34 cellular contexts compared by ENCODE assay signal in genomic region chr5:130270786-130271185, GRCh38.
"Had no signal": no experiment of that assay in that cellular context is flagged by ENCODE, and none has a peak within 500 bp of the region (broad histone marks: within the 10 kb centered on the region; RNA-seq: fewer than 3 reads in every experiment).

No MANE protein-coding gene starts in this region.

- H3K36me3 Mint-ChIP-seq: activated CD8-positive, alpha-beta memory T cell treated with anti-CD3 and anti-CD28 coated beads, Interleukin-2, amount 10 ng/mL, durations not matched to agents 7 days and 5 days; activated naive CD8-positive, alpha-beta T cell treated with anti-CD3 and anti-CD28 coated beads for 36 hours had no signal

- H3K27ac Mint-ChIP-seq: activated CD4-positive, alpha-beta memory T cell treated with anti-CD3 and anti-CD28 coated beads, Interleukin-2, amount 10 ng/mL, durations not matched to agents 7 days and 5 days; activated CD8-positive, alpha-beta memory T cell treated with anti-CD3 and anti-CD28 coated beads, Interleukin-2, amount 10 ng/mL, durations not matched to agents 7 days and 5 days; activated naive CD8-positive, alpha-beta T cell treated with anti-CD3 and anti-CD28 coated beads for 36 hours; activated T-helper 17 cell treated with anti-CD3 and anti-CD28 coated beads, Interleukin-2, amount 50 U/mL, for 72 hours had no signal

- ATAC-seq: activated CD8-positive, alpha-beta memory T cell treated with anti-CD3 and anti-CD28 coated beads, Interleukin-2, amount 10 ng/mL, durations not matched to agents 7 days and 5 days; activated T-helper 17 cell treated with anti-CD3 and anti-CD28 coated beads, Interleukin-2, amount 50 U/mL, for 72 hours; K562 had no signal

- H3K4me3 ChIP-seq: cardiac muscle cell, K562, MG63 had no signal

- H3K4me1 Mint-ChIP-seq: activated CD4-positive, alpha-beta memory T cell treated with anti-CD3 and anti-CD28 coated beads, Interleukin-2, amount 10 ng/mL, durations not matched to agents 7 days and 5 days; activated CD8-positive, alpha-beta memory T cell treated with anti-CD3 and anti-CD28 coated beads, Interleukin-2, amount 10 ng/mL, durations not matched to agents 7 days and 5 days; activated naive CD8-positive, alpha-beta T cell treated with anti-CD3 and anti-CD28 coated beads for 36 hours; activated T-helper 17 cell treated with anti-CD3 and anti-CD28 coated beads, Interleukin-2, amount 50 U/mL, for 72 hours; central memory CD8-positive, alpha-beta T cell had no signal

- H3K9me3 Mint-ChIP-seq: activated CD4-positive, alpha-beta memory T cell treated with anti-CD3 and anti-CD28 coated beads, Interleukin-2, amount 10 ng/mL, durations not matched to agents 7 days and 5 days; activated naive CD8-positive, alpha-beta T cell treated with anti-CD3 and anti-CD28 coated beads for 36 hours; activated T-helper 17 cell treated with anti-CD3 and anti-CD28 coated beads, Interleukin-2, amount 50 U/mL, for 72 hours; central memory CD8-positive, alpha-beta T cell had no signal

- DNase-seq: activated CD4-positive, alpha-beta memory T cell treated with anti-CD3 and anti-CD28 coated beads, Interleukin-2, amount 10 ng/mL, durations not matched to agents 7 days and 5 days; activated CD4-positive, alpha-beta T cell treated with anti-CD3 and anti-CD28 coated beads for 1 hour; activated CD4-positive, alpha-beta T cell treated with anti-CD3 and anti-CD28 coated beads for 48 hours; activated CD4-positive, CD25-positive, alpha-beta regulatory T cell; activated CD8-positive, alpha-beta memory T cell treated with anti-CD3 and anti-CD28 coated beads for 24 hours; activated CD8-positive, alpha-beta memory T cell treated with anti-CD3 and anti-CD28 coated beads, Interleukin-2, amount 10 ng/mL, durations not matched to agents 7 days and 5 days; activated CD8-positive, alpha-beta memory T cell treated with anti-CD3 and anti-CD28 coated beads, Interleukin-2, amount 50 U/mL, for 48 hours; activated effector memory CD4-positive, alpha-beta T cell treated with anti-CD3 and anti-CD28 coated beads, Interleukin-2, amount 50 U/mL, for 16 hours; activated naive CD4-positive, alpha-beta T cell; activated naive CD4-positive, alpha-beta T cell treated with anti-CD3 and anti-CD28 coated beads, Interleukin-2, amount 50 U/mL, for 16 hours; activated naive CD8-positive, alpha-beta T cell treated with anti-CD3 and anti-CD28 coated beads for 36 hours; activated T-cell treated with anti-CD3 and anti-CD28 coated beads, Interleukin-2, amount 50 U/mL, for 48 hours; amniotic stem cell; aorta; brain microvascular endothelial cell; MG63; NCI-H1092; NCI-H1436 treated with DMSO at 0.1 percent for 48 hours; NCI-H1694 treated with DMSO at 0.1 percent for 48 hours; NCI-H2029; NCI-H2107; NCI-H2171; NCI-H510A; NCI-H526 treated with DMSO at 0.1 percent for 48 hours; Right ventricle myocardium superior; SW 1271; T-helper 1 cell; T-helper 2 cell; T-helper 9 cell; WERI-Rb-1 had no signal

- H3K4me3 Mint-ChIP-seq: activated CD4-positive, alpha-beta memory T cell treated with anti-CD3 and anti-CD28 coated beads, Interleukin-2, amount 10 ng/mL, durations not matched to agents 7 days and 5 days; activated CD8-positive, alpha-beta memory T cell treated with anti-CD3 and anti-CD28 coated beads, Interleukin-2, amount 10 ng/mL, durations not matched to agents 7 days and 5 days; activated naive CD8-positive, alpha-beta T cell treated with anti-CD3 and anti-CD28 coated beads for 36 hours; activated T-helper 17 cell treated with anti-CD3 and anti-CD28 coated beads, Interleukin-2, amount 50 U/mL, for 72 hours; central memory CD8-positive, alpha-beta T cell had no signal

- H3K27me3 Mint-ChIP-seq: activated CD4-positive, alpha-beta memory T cell treated with anti-CD3 and anti-CD28 coated beads, Interleukin-2, amount 10 ng/mL, durations not matched to agents 7 days and 5 days; activated CD8-positive, alpha-beta memory T cell treated with anti-CD3 and anti-CD28 coated beads, Interleukin-2, amount 10 ng/mL, durations not matched to agents 7 days and 5 days; activated naive CD8-positive, alpha-beta T cell treated with anti-CD3 and anti-CD28 coated beads for 36 hours; central memory CD8-positive, alpha-beta T cell had no signal
